In the genomic region with DNA sequence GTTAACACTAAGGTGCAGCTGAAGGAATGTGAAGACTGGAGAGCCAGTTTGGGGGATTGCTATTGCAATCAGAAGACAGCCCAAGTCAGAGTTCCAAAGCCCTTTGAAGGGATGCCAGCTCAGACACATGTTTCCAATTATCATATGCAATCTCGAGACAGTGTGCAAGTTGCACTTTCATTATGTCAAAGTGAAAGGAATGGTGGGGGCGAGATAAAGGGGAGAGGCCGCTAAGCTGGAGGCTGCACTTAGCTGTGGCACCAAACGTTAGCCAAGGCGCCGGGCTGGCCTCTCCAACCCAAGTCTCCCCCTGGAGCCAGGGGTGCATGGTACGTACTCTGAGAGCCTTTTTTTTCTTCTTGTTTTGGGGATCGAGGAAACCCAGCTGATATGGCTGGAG, we compare ENCODE assay signal across 20 cellular contexts. TPM values are rescaled to one million over a fixed set of nuclear protein-coding genes. Genes with fewer than 3 reads are reported as not detected.
DNase-seq lines count a peak whose midpoint lies in the region; ATAC-seq and TF ChIP-seq lines count a peak whose summit lies in the region.
"Had no signal": no experiment of that assay in that cellular context is flagged by ENCODE, and none has a peak within 500 bp of the region (broad histone marks: within the 10 kb centered on the region; RNA-seq: fewer than 3 reads in every experiment).

No MANE protein-coding gene starts in this region.

- ATAC-seq in activated CD8-positive, alpha-beta T cell treated with anti-CD3 and anti-CD28 coated beads for 36 hours = no peak
- no peak for ATAC-seq in activated CD8-positive, alpha-beta T cell treated with anti-CD3 and anti-CD28 coated beads, Interleukin-2, amount 10 ng/mL, durations not matched to agents 7 days and 5 days
- ATAC-seq in HG02981 (IDR thresholded peaks at IDR 0.05; ENCODE audit: unreplicated experiment) = no peak
- ATAC-seq: left ventricle myocardium superior, psoas muscle, Right ventricle myocardium inferior had no signal

- POLR2A ChIA-PET in activated CD8-positive, alpha-beta T cell treated with anti-CD3 and anti-CD28 coated beads for 36 hours (lab: Charles Lee) = no interaction called here
- POLR2A ChIA-PET in activated CD8-positive, alpha-beta T cell treated with anti-CD3 and anti-CD28 coated beads, Interleukin-2, amount 10 ng/mL, durations not matched to agents 7 days and 5 days (lab: Charles Lee) = no interaction called here

- H3K27ac Mint-ChIP-seq in activated CD8-positive, alpha-beta T cell treated with anti-CD3 and anti-CD28 coated beads for 36 hours = no peak overlapping the region
- no peak overlapping the region for H3K27ac Mint-ChIP-seq in activated CD8-positive, alpha-beta T cell treated with anti-CD3 and anti-CD28 coated beads, Interleukin-2, amount 10 ng/mL, durations not matched to agents 7 days and 5 days
- H3K27ac Mint-ChIP-seq: activated CD4-positive, alpha-beta T cell treated with anti-CD3 and anti-CD28 coated beads, Interleukin-2, amount 10 ng/mL, durations not matched to agents 24 days and 14 days; activated T-helper 1 cell treated with anti-CD3 and anti-CD28 coated beads, Interleukin-12 subunit alpha, Interleukin-12 subunit beta, Interleukin-2, Interleukin-4 antibody, amounts not matched to agents 30 ng/mL and 10 ng/mL and 1 ng/mL, durations not matched to agents 14 hours and 24 hours and 36 hours; dendritic cell treated with granulocyte-macrophage colony-stimulating factor and Interleukin-4, amounts not matched to agents 40 ng/mL and 50 ng/mL, for 4 days; IgD-negative memory B cell had no signal

- H3K9me3 ChIP-seq in uterus = no peaks in the 10 kb centered on the region

- intact Hi-C loops in activated CD8-positive, alpha-beta T cell treated with anti-CD3 and anti-CD28 coated beads for 36 hours (cut with micrococcal nuclease) = no loop called here
- intact Hi-C loops in uterus (cut with DNase I; ENCODE audit: low total_unique reads) = loop anchor here (10.0 kb wide), 1 partner anchor 55 kb away; the partner anchor contains the start of gene NGF

- TF ChIP-seq POLR2A in uterus (IDR thresholded peaks at IDR 0.05) = no peak

- H3K27me3 Mint-ChIP-seq in activated CD8-positive, alpha-beta T cell treated with anti-CD3 and anti-CD28 coated beads for 36 hours = peaks cover 7% of the 10 kb centered on the region
- H3K27me3 Mint-ChIP-seq in activated CD8-positive, alpha-beta T cell treated with anti-CD3 and anti-CD28 coated beads, Interleukin-2, amount 10 ng/mL, durations not matched to agents 7 days and 5 days (ENCODE audit: low read depth) = no peaks in the 10 kb centered on the region
- H3K27me3 Mint-ChIP-seq: activated CD4-positive, alpha-beta T cell treated with anti-CD3 and anti-CD28 coated beads, Interleukin-2, amount 10 ng/mL, durations not matched to agents 24 days and 14 days; dendritic cell treated with granulocyte-macrophage colony-stimulating factor and Interleukin-4, amounts not matched to agents 40 ng/mL and 50 ng/mL, for 4 days had no signal

- no peak overlapping the region for H3K4me3 Mint-ChIP-seq in activated CD8-positive, alpha-beta T cell treated with anti-CD3 and anti-CD28 coated beads for 36 hours
- no peak overlapping the region for H3K4me3 Mint-ChIP-seq in activated CD8-positive, alpha-beta T cell treated with anti-CD3 and anti-CD28 coated beads, Interleukin-2, amount 10 ng/mL, durations not matched to agents 7 days and 5 days
- H3K4me3 Mint-ChIP-seq: activated CD4-positive, alpha-beta T cell treated with anti-CD3 and anti-CD28 coated beads, Interleukin-2, amount 10 ng/mL, durations not matched to agents 24 days and 14 days; activated T-helper 1 cell treated with anti-CD3 and anti-CD28 coated beads, Interleukin-12 subunit alpha, Interleukin-12 subunit beta, Interleukin-2, Interleukin-4 antibody, amounts not matched to agents 30 ng/mL and 10 ng/mL and 1 ng/mL, durations not matched to agents 14 hours and 24 hours and 36 hours; dendritic cell treated with granulocyte-macrophage colony-stimulating factor and Interleukin-4, amounts not matched to agents 40 ng/mL and 50 ng/mL, for 4 days; IgD-negative memory B cell had no signal

- peak overlapping the region; percentile 28 for H3K4me3 ChIP-seq in fibroblast of mammary gland (ENCODE audit: control insufficient read depth, low read depth, low read length)
- no peak overlapping the region for H3K4me3 ChIP-seq in uterus
- H3K4me3 ChIP-seq: psoas muscle had no signal

- peak; percentile 6 for DNase-seq in activated CD8-positive, alpha-beta T cell treated with anti-CD3 and anti-CD28 coated beads for 36 hours
- DNase-seq in activated CD8-positive, alpha-beta T cell treated with anti-CD3 and anti-CD28 coated beads, Interleukin-2, amount 10 ng/mL, durations not matched to agents 7 days and 5 days = no peak
- DNase-seq in RPMI7951 (ENCODE audit: low read depth) = peak; percentile 97
- DNase-seq in fibroblast of mammary gland (ENCODE audit: low read depth) = peak; percentile 95
- DNase-seq in uterus = peak; percentile 61 to 83
- no peak for DNase-seq in NCI-H1930 (lab: John Stamatoyannopoulos, UW)
- DNase-seq in DMS53 treated with DMSO at 0.1 percent for 48 hours (lab: John Stamatoyannopoulos, UW; ENCODE audit: unreplicated experiment) = no peak
- DNase-seq: ACHN; activated CD4-positive, alpha-beta T cell treated with anti-CD3 and anti-CD28 coated beads, Interleukin-2, amount 10 ng/mL, durations not matched to agents 24 days and 14 days; erythroblast; GOT3; left ventricle myocardium superior; psoas muscle; substantia nigra had no signal

- H3K36me3 ChIP-seq in uterus = no peaks in the 10 kb centered on the region

- no peaks in the 10 kb centered on the region for H3K4me1 Mint-ChIP-seq in activated CD8-positive, alpha-beta T cell treated with anti-CD3 and anti-CD28 coated beads for 36 hours (ENCODE audit: low read depth)
- H3K4me1 Mint-ChIP-seq in activated CD8-positive, alpha-beta T cell treated with anti-CD3 and anti-CD28 coated beads, Interleukin-2, amount 10 ng/mL, durations not matched to agents 7 days and 5 days (ENCODE audit: low read depth) = no peaks in the 10 kb centered on the region
- H3K4me1 Mint-ChIP-seq: activated CD4-positive, alpha-beta T cell treated with anti-CD3 and anti-CD28 coated beads, Interleukin-2, amount 10 ng/mL, durations not matched to agents 24 days and 14 days; IgD-negative memory B cell had no signal

- CTCF ChIA-PET in activated CD8-positive, alpha-beta T cell treated with anti-CD3 and anti-CD28 coated beads for 36 hours (lab: Charles Lee) = no interaction called here
- CTCF ChIA-PET in activated CD8-positive, alpha-beta T cell treated with anti-CD3 and anti-CD28 coated beads, Interleukin-2, amount 10 ng/mL, durations not matched to agents 7 days and 5 days (lab: Charles Lee) = no interaction called here

- no peaks in the 10 kb centered on the region for H3K36me3 Mint-ChIP-seq in activated CD8-positive, alpha-beta T cell treated with anti-CD3 and anti-CD28 coated beads for 36 hours (ENCODE audit: low read depth)
- H3K36me3 Mint-ChIP-seq in activated CD8-positive, alpha-beta T cell treated with anti-CD3 and anti-CD28 coated beads, Interleukin-2, amount 10 ng/mL, durations not matched to agents 7 days and 5 days (ENCODE audit: low read depth) = no peaks in the 10 kb centered on the region
- H3K36me3 Mint-ChIP-seq: IgD-negative memory B cell had no signal

- no peaks in the 10 kb centered on the region for H3K27me3 ChIP-seq in uterus

- peak overlapping the region; percentile 93 to 94 for H3K27ac ChIP-seq in uterus
- H3K27ac ChIP-seq: psoas muscle had no signal

- peaks cover 5 to 23% of the 10 kb centered on the region in 2 donors for H3K4me1 ChIP-seq in uterus
- H3K4me1 ChIP-seq: psoas muscle had no signal

- H3K9me3 Mint-ChIP-seq in activated CD8-positive, alpha-beta T cell treated with anti-CD3 and anti-CD28 coated beads for 36 hours = peaks cover 4% of the 10 kb centered on the region
- no peaks in the 10 kb centered on the region for H3K9me3 Mint-ChIP-seq in activated CD8-positive, alpha-beta T cell treated with anti-CD3 and anti-CD28 coated beads, Interleukin-2, amount 10 ng/mL, durations not matched to agents 7 days and 5 days (ENCODE audit: insufficient read depth)
- H3K9me3 Mint-ChIP-seq: activated CD4-positive, alpha-beta T cell treated with anti-CD3 and anti-CD28 coated beads, Interleukin-2, amount 10 ng/mL, durations not matched to agents 24 days and 14 days had no signal

- no peak for TF ChIP-seq CTCF in activated CD8-positive, alpha-beta T cell treated with anti-CD3 and anti-CD28 coated beads for 36 hours (IDR thresholded peaks at IDR 0.05)
- TF ChIP-seq CTCF in fibroblast of mammary gland (conservative IDR thresholded peaks at IDR 0.05; ENCODE audit: control insufficient read depth, insufficient read depth, low read depth, low read length) = no peak
- TF ChIP-seq CTCF in uterus (IDR thresholded peaks at IDR 0.05) = no peak

RNA-seq across cellular contexts. Expression of gene NGF, which starts 58.0 kb away (rescaled TPM):
- total RNA-seq in activated CD8-positive, alpha-beta T cell treated with anti-CD3 and anti-CD28 coated beads for 36 hours = not detected
- not detected for total RNA-seq in activated CD8-positive, alpha-beta T cell treated with anti-CD3 and anti-CD28 coated beads, Interleukin-2, amount 10 ng/mL, durations not matched to agents 7 days and 5 days
- 4.0 and 4.3 TPM in 2 replicates for total RNA-seq in RPMI7951 (2014; rRNA removed; shearing (Covaris generic))
- 10 to 100 TPM in 3 of 4 donors, 1 to 10 TPM in 1; 1.3 to 21.4 (median 13.5) TPM for total RNA-seq in uterus
- total RNA-seq: activated CD4-positive, alpha-beta T cell treated with anti-CD3 and anti-CD28 coated beads, Interleukin-2, amount 10 ng/mL, durations not matched to agents 24 days and 14 days; activated T-helper 1 cell treated with anti-CD3 and anti-CD28 coated beads, Interleukin-12 subunit alpha, Interleukin-12 subunit beta, Interleukin-2, Interleukin-4 antibody, amounts not matched to agents 30 ng/mL and 10 ng/mL and 1 ng/mL, durations not matched to agents 14 hours and 24 hours and 36 hours; T-helper 2 cell treated with Interferon-gamma antibody and Interleukin-4, amounts not matched to agents 100 ng/mL and 5 ng/mL, for 36 hours had no signal

Comparison
In these comparisons a context has a peak if more than half of its experiments do, and no peak if none do; other contexts are left out.
1. DNase-seq: peak in activated CD8-positive, alpha-beta T cell treated with anti-CD3 and anti-CD28 coated beads for 36 hours (single experiment), RPMI7951 (single experiment), fibroblast of mammary gland (single experiment) and uterus (2 of 2); none in activated CD8-positive, alpha-beta T cell treated with anti-CD3 and anti-CD28 coated beads, Interleukin-2, amount 10 ng/mL, durations not matched to agents 7 days and 5 days (single experiment), NCI-H1930 (0 of 2) and DMS53 treated with DMSO at 0.1 percent for 48 hours (single experiment).